Comparison of ENCODE assay signal across 1 cellular context in the genomic region with DNA sequence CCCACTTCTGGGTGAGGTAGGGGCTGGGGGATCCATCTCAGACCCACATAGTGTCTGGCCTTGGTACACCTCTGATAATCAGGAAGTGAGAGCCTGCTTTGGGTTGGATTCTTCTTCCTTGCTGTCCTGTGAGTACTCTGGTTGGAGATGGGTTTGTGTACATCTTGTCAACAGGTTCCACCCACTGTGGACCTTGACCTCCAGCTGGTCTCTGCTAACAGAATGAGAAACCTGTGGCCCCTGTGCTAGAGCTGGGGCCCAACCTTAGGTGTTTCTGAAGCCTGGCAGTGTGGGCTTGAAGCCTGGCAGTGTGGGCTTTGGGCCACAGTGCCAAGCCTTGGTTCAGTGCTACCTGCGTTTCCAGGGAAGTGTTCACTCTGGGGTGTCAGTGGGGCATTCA.
TF ChIP-seq lines count a peak whose summit lies in the region.

No MANE protein-coding gene starts in this region.

TF ChIP-seq in HepG2, 621 proteins besides CTCF, POLR2A, EP300 and RAD21 (continued from another document and continues in another):
- no peak for TF ChIP-seq THAP8 (CRISPR knock-in tag; IDR thresholded peaks at IDR 0.05; ENCODE audit: borderline replicate concordance)
- TF ChIP-seq HHEX (CRISPR knock-in tag; IDR thresholded peaks at IDR 0.05): no peak
- TF ChIP-seq, protein P1, sequence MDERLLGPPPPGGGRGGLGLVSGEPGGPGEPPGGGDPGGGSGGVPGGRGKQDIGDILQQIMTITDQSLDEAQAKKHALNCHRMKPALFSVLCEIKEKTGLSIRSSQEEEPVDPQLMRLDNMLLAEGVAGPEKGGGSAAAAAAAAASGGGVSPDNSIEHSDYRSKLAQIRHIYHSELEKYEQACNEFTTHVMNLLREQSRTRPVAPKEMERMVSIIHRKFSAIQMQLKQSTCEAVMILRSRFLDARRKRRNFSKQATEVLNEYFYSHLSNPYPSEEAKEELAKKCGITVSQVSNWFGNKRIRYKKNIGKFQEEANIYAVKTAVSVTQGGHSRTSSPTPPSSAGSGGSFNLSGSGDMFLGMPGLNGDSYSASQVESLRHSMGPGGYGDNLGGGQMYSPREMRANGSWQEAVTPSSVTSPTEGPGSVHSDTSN (CRISPR knock-in tag; IDR thresholded peaks at IDR 0.05): no peak
- TF ChIP-seq ZMYM4 (CRISPR knock-in tag; IDR thresholded peaks at IDR 0.05): peak; percentile 65
- TF ChIP-seq ZNF256 (CRISPR knock-in tag; conservative IDR thresholded peaks at IDR 0.05): no peak
- TF ChIP-seq PAXIP1 (CRISPR knock-in tag; conservative IDR thresholded peaks at IDR 0.05): peak; percentile 94
- TF ChIP-seq, protein P2, sequence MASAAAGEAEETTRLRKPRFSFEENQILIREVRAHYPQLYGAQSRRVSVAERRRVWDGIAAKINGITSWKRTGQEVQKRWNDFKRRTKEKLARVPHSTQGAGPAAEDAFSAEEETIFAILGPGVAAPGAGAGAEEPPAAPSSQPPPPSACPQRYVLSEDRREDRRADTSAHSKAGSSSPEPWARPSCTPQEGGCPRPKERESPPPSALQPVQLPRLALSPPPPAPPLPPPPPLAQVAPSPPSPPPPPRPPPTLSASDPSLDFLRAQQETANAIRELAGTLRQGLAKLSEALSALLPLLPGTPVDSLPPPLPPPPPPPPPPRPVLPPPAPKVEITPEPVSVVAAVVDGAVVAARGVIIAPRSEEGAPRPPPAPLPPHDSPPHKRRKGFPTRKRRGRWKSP (CRISPR knock-in tag; IDR thresholded peaks at IDR 0.05): no peak
- TF ChIP-seq, protein P3, sequence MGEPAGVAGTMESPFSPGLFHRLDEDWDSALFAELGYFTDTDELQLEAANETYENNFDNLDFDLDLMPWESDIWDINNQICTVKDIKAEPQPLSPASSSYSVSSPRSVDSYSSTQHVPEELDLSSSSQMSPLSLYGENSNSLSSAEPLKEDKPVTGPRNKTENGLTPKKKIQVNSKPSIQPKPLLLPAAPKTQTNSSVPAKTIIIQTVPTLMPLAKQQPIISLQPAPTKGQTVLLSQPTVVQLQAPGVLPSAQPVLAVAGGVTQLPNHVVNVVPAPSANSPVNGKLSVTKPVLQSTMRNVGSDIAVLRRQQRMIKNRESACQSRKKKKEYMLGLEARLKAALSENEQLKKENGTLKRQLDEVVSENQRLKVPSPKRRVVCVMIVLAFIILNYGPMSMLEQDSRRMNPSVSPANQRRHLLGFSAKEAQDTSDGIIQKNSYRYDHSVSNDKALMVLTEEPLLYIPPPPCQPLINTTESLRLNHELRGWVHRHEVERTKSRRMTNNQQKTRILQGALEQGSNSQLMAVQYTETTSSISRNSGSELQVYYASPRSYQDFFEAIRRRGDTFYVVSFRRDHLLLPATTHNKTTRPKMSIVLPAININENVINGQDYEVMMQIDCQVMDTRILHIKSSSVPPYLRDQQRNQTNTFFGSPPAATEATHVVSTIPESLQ (CRISPR knock-in tag; conservative IDR thresholded peaks at IDR 0.05): no peak
- no peak for TF ChIP-seq ZNF337 (CRISPR knock-in tag; IDR thresholded peaks at IDR 0.05; ENCODE audit: borderline replicate concordance, low read depth)
- no peak for TF ChIP-seq HMG20B (CRISPR knock-in tag; conservative IDR thresholded peaks at IDR 0.05)
- TF ChIP-seq RXRA (CRISPR knock-in tag; IDR thresholded peaks at IDR 0.05): peak; percentile 75; the same call in 1 of the 2 replicates
- TF ChIP-seq ZNF639 (CRISPR knock-in tag; conservative IDR thresholded peaks at IDR 0.05): no peak
- peak; percentile 49; the same call in 1 of the 2 replicates for TF ChIP-seq ZFP1 (CRISPR knock-in tag; IDR thresholded peaks at IDR 0.05)
- no peak for TF ChIP-seq ZSCAN22 (CRISPR knock-in tag; IDR thresholded peaks at IDR 0.05)
- peak; percentile 51; the same call in 1 of the 2 replicates for TF ChIP-seq ZNF629 (CRISPR knock-in tag; conservative IDR thresholded peaks at IDR 0.05)
- no peak for TF ChIP-seq RELA (CRISPR knock-in tag; IDR thresholded peaks at IDR 0.05)
- 0 out of 2 replicates have a peak, but pooled peaks have one; percentile 17 for TF ChIP-seq ZNF44 (CRISPR knock-in tag; IDR thresholded peaks at IDR 0.05)
- TF ChIP-seq MED13 (CRISPR knock-in tag; IDR thresholded peaks at IDR 0.05): no peak
- peak; percentile 80; the same call in 1 of the 2 replicates for TF ChIP-seq IKZF5 (CRISPR knock-in tag; IDR thresholded peaks at IDR 0.05)
- TF ChIP-seq, protein P4, sequence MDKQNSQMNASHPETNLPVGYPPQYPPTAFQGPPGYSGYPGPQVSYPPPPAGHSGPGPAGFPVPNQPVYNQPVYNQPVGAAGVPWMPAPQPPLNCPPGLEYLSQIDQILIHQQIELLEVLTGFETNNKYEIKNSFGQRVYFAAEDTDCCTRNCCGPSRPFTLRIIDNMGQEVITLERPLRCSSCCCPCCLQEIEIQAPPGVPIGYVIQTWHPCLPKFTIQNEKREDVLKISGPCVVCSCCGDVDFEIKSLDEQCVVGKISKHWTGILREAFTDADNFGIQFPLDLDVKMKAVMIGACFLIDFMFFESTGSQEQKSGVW (CRISPR knock-in tag; IDR thresholded peaks at IDR 0.05; ENCODE audit: borderline replicate concordance): no peak
- TF ChIP-seq ZNF788 (CRISPR knock-in tag; IDR thresholded peaks at IDR 0.05; ENCODE audit: borderline replicate concordance): peak; percentile 88
- TF ChIP-seq RFX3 (CRISPR knock-in tag; IDR thresholded peaks at IDR 0.05): 0 out of 2 replicates have a peak, but pooled peaks have one; percentile 20
- peak; percentile 92 for TF ChIP-seq GATAD2A (CRISPR knock-in tag; IDR thresholded peaks at IDR 0.05)
- TF ChIP-seq ZFP36 (IDR thresholded peaks at IDR 0.05; ENCODE audit: borderline replicate concordance, low read depth, low read length, partially characterized antibody): no peak
- no peak for TF ChIP-seq KLF15 (CRISPR knock-in tag; IDR thresholded peaks at IDR 0.05; ENCODE audit: borderline replicate concordance)
- peak; percentile 71; the same call in 1 of the 2 replicates for TF ChIP-seq ZSCAN9 (CRISPR knock-in tag; IDR thresholded peaks at IDR 0.05; ENCODE audit: borderline replicate concordance)
- TF ChIP-seq TFAP4 (IDR thresholded peaks at IDR 0.05; ENCODE audit: borderline replicate concordance, low read depth): peak; percentile 100
- TF ChIP-seq AGO2 (optimal IDR thresholded peaks at IDR 0.05; ENCODE audit: low read depth, low read length): no peak
- peak; percentile 76 for TF ChIP-seq ETV5 (CRISPR knock-in tag; IDR thresholded peaks at IDR 0.05; ENCODE audit: borderline replicate concordance)
- no peak for TF ChIP-seq STAT6 (CRISPR knock-in tag; IDR thresholded peaks at IDR 0.05; ENCODE audit: borderline replicate concordance)
- TF ChIP-seq, protein P5, sequence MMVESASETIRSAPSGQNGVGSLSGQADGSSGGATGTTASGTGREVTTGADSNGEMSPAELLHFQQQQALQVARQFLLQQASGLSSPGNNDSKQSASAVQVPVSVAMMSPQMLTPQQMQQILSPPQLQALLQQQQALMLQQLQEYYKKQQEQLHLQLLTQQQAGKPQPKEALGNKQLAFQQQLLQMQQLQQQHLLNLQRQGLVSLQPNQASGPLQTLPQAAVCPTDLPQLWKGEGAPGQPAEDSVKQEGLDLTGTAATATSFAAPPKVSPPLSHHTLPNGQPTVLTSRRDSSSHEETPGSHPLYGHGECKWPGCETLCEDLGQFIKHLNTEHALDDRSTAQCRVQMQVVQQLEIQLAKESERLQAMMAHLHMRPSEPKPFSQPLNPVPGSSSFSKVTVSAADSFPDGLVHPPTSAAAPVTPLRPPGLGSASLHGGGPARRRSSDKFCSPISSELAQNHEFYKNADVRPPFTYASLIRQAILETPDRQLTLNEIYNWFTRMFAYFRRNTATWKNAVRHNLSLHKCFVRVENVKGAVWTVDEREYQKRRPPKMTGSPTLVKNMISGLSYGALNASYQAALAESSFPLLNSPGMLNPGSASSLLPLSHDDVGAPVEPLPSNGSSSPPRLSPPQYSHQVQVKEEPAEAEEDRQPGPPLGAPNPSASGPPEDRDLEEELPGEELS (CRISPR knock-in tag; IDR thresholded peaks at IDR 0.05): peak; percentile 90
- TF ChIP-seq ZKSCAN1 (IDR thresholded peaks at IDR 0.05; ENCODE audit: low read length): no peak
- TF ChIP-seq CCDC6 (CRISPR knock-in tag; IDR thresholded peaks at IDR 0.05): no peak; the same call in 1 of the 2 replicates
- no peak for TF ChIP-seq ZNF512B (CRISPR knock-in tag; IDR thresholded peaks at IDR 0.05; ENCODE audit: borderline replicate concordance)
